Comparison of ENCODE assay signal across 9 cellular contexts in genomic region chr19:32223595-32224370, GRCh38.
DNase-seq lines count a peak whose midpoint lies in the region; TF ChIP-seq lines count a peak whose summit lies in the region.
"Had no signal": no experiment of that assay in that cellular context is flagged by ENCODE, and none has a peak within 500 bp of the region (broad histone marks: within the 10 kb centered on the region; RNA-seq: fewer than 3 reads in every experiment).

No MANE protein-coding gene starts in this region.

- H3K36me3 ChIP-seq in ES-I3 (ENCODE audit: insufficient read depth, low read length) (no peaks in the 10 kb centered on the region), left ventricle myocardium inferior (no peaks in the 10 kb centered on the region), WERI-Rb-1 (no peaks in the 10 kb centered on the region)
- H3K36me3 ChIP-seq: neutrophil had no signal

- H3K4me3 ChIP-seq in left ventricle myocardium inferior (peak overlapping the region; percentile 55), WERI-Rb-1 (ENCODE audit: low read depth, low read length) (no peak overlapping the region)

- TF ChIP-seq CTCF in left ventricle myocardium inferior (IDR thresholded peaks at IDR 0.05; ENCODE audit: borderline replicate concordance): no peak
- TF ChIP-seq CTCF in WERI-Rb-1 (IDR thresholded peaks at IDR 0.05; ENCODE audit: low read depth, low read length): no peak

- intact Hi-C loops in left ventricle myocardium inferior (cut with micrococcal nuclease) (no loop called here), posterior vena cava (cut with DNase I) (loop anchor here (2.0 to 10.0 kb wide), 3 partner anchors 65 to 1551 kb away; no protein-coding TSS in a partner anchor)

- DNase-seq in NCI-H1105 treated with DMSO at 0.1 percent for 48 hours (lab: John Stamatoyannopoulos, UW): peak; percentile 32
- no peak for DNase-seq in left ventricle myocardium inferior
- peak; percentile 58 for DNase-seq in posterior vena cava (ENCODE audit: low spot score)
- no peak for DNase-seq in WERI-Rb-1
- DNase-seq in NK-92 treated with Interleukin-12 subunit alpha and Interleukin-12 subunit beta, amount 100 ng/mL, for 24 hours (lab: John Stamatoyannopoulos, UW): no peak
- DNase-seq in NCI-H1694 treated with DMSO at 0.1 percent for 48 hours (lab: John Stamatoyannopoulos, UW): no peak
- DNase-seq: NCI-H2081 had no signal

- H3K27me3 ChIP-seq in left ventricle myocardium inferior (ENCODE audit: low read depth) (peaks cover 93% of the 10 kb centered on the region), WERI-Rb-1 (ENCODE audit: insufficient read depth, low read depth, severe bottlenecking) (no peaks in the 10 kb centered on the region)

- no peaks in the 10 kb centered on the region for H3K4me1 ChIP-seq in ES-I3 (ENCODE audit: insufficient read depth, low read length)
- H3K4me1 ChIP-seq in left ventricle myocardium inferior: peaks cover 9% of the 10 kb centered on the region

- H3K27ac ChIP-seq in left ventricle myocardium inferior (replicated peaks) (no peak overlapping the region), WERI-Rb-1 (no peak overlapping the region)
- H3K27ac ChIP-seq: neutrophil had no signal

- no peaks in the 10 kb centered on the region for H3K9me3 ChIP-seq in ES-I3 (ENCODE audit: control insufficient read depth, insufficient read depth, low read length)
- no peaks in the 10 kb centered on the region for H3K9me3 ChIP-seq in left ventricle myocardium inferior (replicated peaks)
- no peaks in the 10 kb centered on the region for H3K9me3 ChIP-seq in WERI-Rb-1 (ENCODE audit: severe bottlenecking)
- H3K9me3 ChIP-seq: neutrophil had no signal

- peak overlapping the region; percentile 53; the same call in 1 of the 2 replicates for H3K9ac ChIP-seq in ES-I3 (ENCODE audit: low read depth, low read length)

Comparison
In these comparisons a context has a peak if more than half of its experiments do, and no peak if none do; other contexts are left out.
1. DNase-seq: peak in NCI-H1105 treated with DMSO at 0.1 percent for 48 hours (single experiment) and posterior vena cava (single experiment); none in left ventricle myocardium inferior (single experiment), WERI-Rb-1 (single experiment), NK-92 treated with Interleukin-12 subunit alpha and Interleukin-12 subunit beta, amount 100 ng/mL, for 24 hours (single experiment) and NCI-H1694 treated with DMSO at 0.1 percent for 48 hours (single experiment).